In genomic region chr16:19066988-19067348, GRCh38 we compare ENCODE assay signal across 8 cellular contexts.
DNase-seq lines count a peak whose midpoint lies in the region; ATAC-seq and TF ChIP-seq lines count a peak whose summit lies in the region.

No MANE protein-coding gene starts in this region.

- no peak for TF ChIP-seq CTCF in OCI-LY3 (IDR thresholded peaks at IDR 0.05; ENCODE audit: low read depth, low read length)

- peaks cover 23% of the 10 kb centered on the region for H3K36me3 Mint-ChIP-seq in effector memory CD8-positive, alpha-beta T cell (ENCODE audit: insufficient read depth)

- peak overlapping the region; percentile 89 to 90 for H3K4me3 Mint-ChIP-seq in effector memory CD8-positive, alpha-beta T cell

- peak overlapping the region; percentile 59 to 86 (median 78); a peak in 14 of 20 replicates for H3K4me3 ChIP-seq in BLaER1 treated with 17β-estradiol and CSF1 and Interleukin-3, amounts not matched to agents 10 nM and 100 nM
- H3K4me3 ChIP-seq in OCI-LY3 (ENCODE audit: low read length) (peak overlapping the region; percentile 88), neuron (ENCODE audit: low read length) (peak overlapping the region; percentile 87)

- H4K20me1 ChIP-seq in BLaER1 treated with 17β-estradiol and CSF1 and Interleukin-3, amounts not matched to agents 10 nM and 100 nM, result no peaks in the 10 kb centered on the region
- H4K20me1 ChIP-seq in OCI-LY3 (ENCODE audit: insufficient read depth, low read length), result no peaks in the 10 kb centered on the region

- H3K9me3 Mint-ChIP-seq in effector memory CD8-positive, alpha-beta T cell, result no peaks in the 10 kb centered on the region

- no peak for ATAC-seq in effector memory CD8-positive, alpha-beta T cell (replicated peaks)
- ATAC-seq in GM19452 (IDR thresholded peaks at IDR 0.05; ENCODE audit: unreplicated experiment) (no peak), GM19035 (IDR thresholded peaks at IDR 0.05; ENCODE audit: unreplicated experiment) (no peak)

- H3K9me3 ChIP-seq in BLaER1 treated with 17β-estradiol and CSF1 and Interleukin-3, amounts not matched to agents 10 nM and 100 nM (replicated peaks in 1 of 11), result peaks cover 0 to 9% (median 0%) of the 10 kb centered on the region in 11 experiments; a peak in 8 of 22 replicates
- H3K9me3 ChIP-seq in OCI-LY3 (ENCODE audit: insufficient read depth, low read length) (no peaks in the 10 kb centered on the region), neuron (ENCODE audit: low read length) (no peaks in the 10 kb centered on the region)

- DNase-seq in effector memory CD8-positive, alpha-beta T cell, result no peak
- DNase-seq in 8988T, result no peak
- no peak for DNase-seq in NCI-H524 (lab: John Stamatoyannopoulos, UW)

- H3K27ac ChIP-seq in BLaER1 treated with 17β-estradiol and CSF1 and Interleukin-3, amounts not matched to agents 10 nM and 100 nM, result peak overlapping the region; percentile 97 to 100 (median 99); a peak in 16 of 22 replicates
- H3K27ac ChIP-seq in OCI-LY3 (ENCODE audit: low read length), result no peak overlapping the region

- H2AFZ ChIP-seq in OCI-LY3 (ENCODE audit: low read depth, low read length), result peak overlapping the region; percentile 88
- peak overlapping the region; percentile 89 for H2AFZ ChIP-seq in neuron (ENCODE audit: low read depth, low read length)

- H3K27me3 Mint-ChIP-seq in effector memory CD8-positive, alpha-beta T cell, result peaks cover 0 to 5% of the 10 kb centered on the region in 2 donors

- peaks cover 0 to 12% (median 6%) of the 10 kb centered on the region in 11 experiments; a peak in 17 of 22 replicates for H3K36me3 ChIP-seq in BLaER1 treated with 17β-estradiol and CSF1 and Interleukin-3, amounts not matched to agents 10 nM and 100 nM
- no peaks in the 10 kb centered on the region for H3K36me3 ChIP-seq in OCI-LY3 (replicated peaks; ENCODE audit: low read depth, low read length)
- H3K36me3 ChIP-seq in neuron (ENCODE audit: insufficient read depth, low read length), result no peaks in the 10 kb centered on the region

- H3K27me3 ChIP-seq in BLaER1 treated with 17β-estradiol and CSF1 and Interleukin-3, amounts not matched to agents 10 nM and 100 nM, result no peaks in the 10 kb centered on the region
- H3K27me3 ChIP-seq in OCI-LY3 (ENCODE audit: low read depth, low read length) (no peaks in the 10 kb centered on the region), neuron (ENCODE audit: insufficient read depth, low read length) (no peaks in the 10 kb centered on the region)

- peak overlapping the region in 10 of 11 experiments; percentile 95 to 100 (median 97); a peak in 12 of 22 replicates for H3K9ac ChIP-seq in BLaER1 treated with 17β-estradiol and CSF1 and Interleukin-3, amounts not matched to agents 10 nM and 100 nM
- H3K9ac ChIP-seq in OCI-LY3 (ENCODE audit: low read length), result no peak overlapping the region

- peak overlapping the region; percentile 6 to 75 (median 36); a peak in 13 of 22 replicates for H3K4me2 ChIP-seq in BLaER1 treated with 17β-estradiol and CSF1 and Interleukin-3, amounts not matched to agents 10 nM and 100 nM
- H3K4me2 ChIP-seq in OCI-LY3 (ENCODE audit: low read length), result peak overlapping the region; percentile 62

- peak overlapping the region; percentile 99 to 100 for H3K27ac Mint-ChIP-seq in effector memory CD8-positive, alpha-beta T cell

- H3K4me1 Mint-ChIP-seq in effector memory CD8-positive, alpha-beta T cell (ENCODE audit: low read depth in 2 of 2), result peaks cover 3 to 8% of the 10 kb centered on the region in 2 donors

- peaks cover 16 to 30% (median 21%) of the 10 kb centered on the region in 10 experiments for H3K4me1 ChIP-seq in BLaER1 treated with 17β-estradiol and CSF1 and Interleukin-3, amounts not matched to agents 10 nM and 100 nM
- H3K4me1 ChIP-seq in OCI-LY3 (ENCODE audit: low read length) (peaks cover 6% of the 10 kb centered on the region), neuron (ENCODE audit: insufficient read depth, low read length) (peaks cover 9% of the 10 kb centered on the region)

- H3K79me2 ChIP-seq in OCI-LY3 (ENCODE audit: low read length), result peaks cover 7% of the 10 kb centered on the region; the same call in 1 of the 2 replicates
